ENCODE assay signal across 1 cellular context in the genomic region with DNA sequence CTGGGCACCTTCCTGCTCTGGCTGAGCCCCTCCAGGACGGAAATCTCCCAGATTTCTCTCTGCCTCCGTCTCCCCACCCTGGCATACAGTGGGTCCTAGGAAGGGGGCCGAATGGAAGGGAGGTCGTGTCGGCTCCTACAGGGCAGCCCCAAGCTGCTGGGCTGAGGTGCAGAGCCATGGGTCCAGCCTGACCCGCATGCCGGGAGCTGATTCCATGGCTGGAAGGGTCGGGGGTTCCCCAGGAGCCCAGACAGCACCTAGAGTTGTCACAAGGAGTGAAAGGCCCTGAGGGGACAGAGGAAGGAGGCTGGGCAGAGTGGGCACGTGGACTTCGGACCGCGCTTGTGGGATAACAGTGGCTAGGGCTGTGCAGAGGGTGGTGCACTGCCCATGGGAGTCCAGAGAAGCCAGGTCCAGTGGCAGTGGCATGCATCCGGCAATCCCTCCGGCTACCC.
TF ChIP-seq lines count a peak whose summit lies in the region.

No MANE protein-coding gene starts in this region.

TF ChIP-seq in H1, 55 proteins besides CTCF, POLR2A, EP300 and RAD21:
- TF ChIP-seq TCF12 (IDR thresholded peaks at IDR 0.05; ENCODE audit: low read depth, low read length) (no peak), RNF2 (IDR thresholded peaks at IDR 0.05; ENCODE audit: borderline replicate concordance, low read depth, low read length, missing control alignments, poor library complexity, severe bottlenecking) (no peak), CHD1 (IDR thresholded peaks at IDR 0.05; ENCODE audit: low read depth, low read length) (no peak), CEBPB (IDR thresholded peaks at IDR 0.05; ENCODE audit: low read depth, low read length) (no peak), EZH2 (IDR thresholded peaks at IDR 0.05; ENCODE audit: low read depth, low read length, severe bottlenecking) (no peak), EGR1 (IDR thresholded peaks at IDR 0.05; ENCODE audit: borderline replicate concordance, low read depth, low read length) (no peak), TBP (IDR thresholded peaks at IDR 0.05; ENCODE audit: low read depth, low read length) (no peak), ASH2L (IDR thresholded peaks at IDR 0.05; ENCODE audit: low read length) (no peak), HDAC2 (IDR thresholded peaks at IDR 0.05; ENCODE audit: borderline replicate concordance in 1 of 2, low read depth in 2 of 2, low read length in 2 of 2) (no peak), SP2 (IDR thresholded peaks at IDR 0.05; ENCODE audit: low read length) (no peak), MAFK (IDR thresholded peaks at IDR 0.05; ENCODE audit: low read depth, low read length) (no peak), SAP30 (IDR thresholded peaks at IDR 0.05; ENCODE audit: insufficient read depth, insufficient replicate concordance, low read length) (no peak), FOSL1 (IDR thresholded peaks at IDR 0.05; ENCODE audit: insufficient read depth, low read depth, low read length) (no peak), SUZ12 (IDR thresholded peaks at IDR 0.05; ENCODE audit: low read length) (no peak), KDM1A (IDR thresholded peaks at IDR 0.05; ENCODE audit: borderline replicate concordance, low read length) (no peak), CBX5 (IDR thresholded peaks at IDR 0.05; ENCODE audit: low read depth, low read length) (no peak), RXRA (IDR thresholded peaks at IDR 0.05; ENCODE audit: insufficient read depth, low read depth, low read length) (no peak), KDM5A (IDR thresholded peaks at IDR 0.05; ENCODE audit: low read length) (no peak), BACH1 (IDR thresholded peaks at IDR 0.05; ENCODE audit: low read length) (no peak)
- TF ChIP-seq, protein P1, sequence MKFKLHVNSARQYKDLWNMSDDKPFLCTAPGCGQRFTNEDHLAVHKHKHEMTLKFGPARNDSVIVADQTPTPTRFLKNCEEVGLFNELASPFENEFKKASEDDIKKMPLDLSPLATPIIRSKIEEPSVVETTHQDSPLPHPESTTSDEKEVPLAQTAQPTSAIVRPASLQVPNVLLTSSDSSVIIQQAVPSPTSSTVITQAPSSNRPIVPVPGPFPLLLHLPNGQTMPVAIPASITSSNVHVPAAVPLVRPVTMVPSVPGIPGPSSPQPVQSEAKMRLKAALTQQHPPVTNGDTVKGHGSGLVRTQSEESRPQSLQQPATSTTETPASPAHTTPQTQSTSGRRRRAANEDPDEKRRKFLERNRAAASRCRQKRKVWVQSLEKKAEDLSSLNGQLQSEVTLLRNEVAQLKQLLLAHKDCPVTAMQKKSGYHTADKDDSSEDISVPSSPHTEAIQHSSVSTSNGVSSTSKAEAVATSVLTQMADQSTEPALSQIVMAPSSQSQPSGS (IDR thresholded peaks at IDR 0.05; ENCODE audit: low read length), result no peak
